ENCODE assay signal across 21 cellular contexts in genomic region chr15:72866086-72866646, GRCh38.
"Had no signal": no experiment of that assay in that cellular context is flagged by ENCODE, and none has a peak within 500 bp of the region (broad histone marks: within the 10 kb centered on the region; RNA-seq: fewer than 3 reads in every experiment).

No MANE protein-coding gene starts in this region.

- DNase-seq: activated CD4-positive, alpha-beta T cell treated with anti-CD3 and anti-CD28 coated beads, Interleukin-2, amount 10 ng/mL, durations not matched to agents 7 days and 5 days; activated CD8-positive, alpha-beta memory T cell treated with anti-CD3 and anti-CD28 coated beads, Interleukin-2, amount 50 U/mL, for 4 hours; activated CD8-positive, alpha-beta T cell treated with anti-CD3 and anti-CD28 coated beads, Interleukin-2, amount 10 ng/mL, durations not matched to agents 7 days and 5 days; activated naive CD4-positive, alpha-beta T cell treated with anti-CD3 and anti-CD28 coated beads for 36 hours; activated T-cell treated with anti-CD3 and anti-CD28 coated beads, Interleukin-2, amount 50 U/mL, for 4 hours; body of pancreas; central memory CD4-positive, alpha-beta T cell; colonic mucosa; endodermal cell; gastrocnemius medialis; kidney; left ventricle myocardium inferior; naive B cell; right cardiac atrium; stimulated activated naive CD8-positive, alpha-beta T cell treated with anti-CD3 and anti-CD28 coated beads, Interleukin-15, Interleukin-2, amounts not matched to agents 100 U/mL and 50 U/mL, for 24 hours; substantia nigra; T1000; tibial artery had no signal

- H3K9me3 ChIP-seq: body of pancreas, colonic mucosa, gastrocnemius medialis, left ventricle myocardium inferior, mucosa of descending colon, tibial artery had no signal

- H3K27ac ChIP-seq: body of pancreas, colonic mucosa, left ventricle myocardium inferior, skin epidermis, tibial artery had no signal

- FAIRE-seq: kidney, urothelium cell line had no signal

- H3K27me3 ChIP-seq: body of pancreas, colonic mucosa, gastrocnemius medialis, tibial artery had no signal

- H3K4me3 ChIP-seq: body of pancreas, colonic mucosa, gastrocnemius medialis, left ventricle myocardium inferior, mucosa of descending colon, skin epidermis, tibial artery had no signal

- H3K4me1 ChIP-seq: body of pancreas, colonic mucosa, left ventricle myocardium inferior, tibial artery had no signal

- ATAC-seq: activated CD8-positive, alpha-beta T cell treated with anti-CD3 and anti-CD28 coated beads, Interleukin-2, amount 10 ng/mL, durations not matched to agents 7 days and 5 days; activated T-cell treated with anti-CD3 and anti-CD28 coated beads, Interleukin-2, amount 50 U/mL, for 4 hours; body of pancreas; gastrocnemius medialis; right cardiac atrium; stimulated activated naive CD8-positive, alpha-beta T cell treated with anti-CD3 and anti-CD28 coated beads, Interleukin-15, Interleukin-2, amounts not matched to agents 100 U/mL and 50 U/mL, for 24 hours had no signal

- H3K36me3 ChIP-seq: colonic mucosa, gastrocnemius medialis, left ventricle myocardium inferior, tibial artery had no signal
